ENCODE assay signal across 16 cellular contexts in genomic region chr3:4853749-4854140, GRCh38.
DNase-seq lines count a peak whose midpoint lies in the region; ATAC-seq and TF ChIP-seq lines count a peak whose summit lies in the region.
"Had no signal": no experiment of that assay in that cellular context is flagged by ENCODE, and none has a peak within 500 bp of the region (broad histone marks: within the 10 kb centered on the region; RNA-seq: fewer than 3 reads in every experiment).

No MANE protein-coding gene starts in this region.

- H3K27me3 Mint-ChIP-seq in activated naive CD4-positive, alpha-beta T cell treated with anti-CD3 and anti-CD28 coated beads, Interleukin-2, amount 10 ng/mL, durations not matched to agents 7 days and 5 days, result no peaks in the 10 kb centered on the region
- no peaks in the 10 kb centered on the region for H3K27me3 Mint-ChIP-seq in activated T-helper 17 cell treated with anti-CD3 and anti-CD28 coated beads, Interleukin-2, amount 50 U/mL, for 72 hours
- H3K27me3 Mint-ChIP-seq: memory B cell had no signal

- H3K4me1 ChIP-seq in mesodermal cell (ENCODE audit: control insufficient read depth, insufficient read depth, low read length, poor library complexity, severe bottlenecking), result peaks cover 31% of the 10 kb centered on the region
- H3K4me1 ChIP-seq in uterus, result peaks cover 0 to 5% of the 10 kb centered on the region in 2 donors

- peaks cover 6% of the 10 kb centered on the region for H3K9me3 ChIP-seq in mesodermal cell (ENCODE audit: control insufficient read depth, low read length)
- H3K9me3 ChIP-seq in uterus, result no peaks in the 10 kb centered on the region
- H3K9me3 ChIP-seq: Peyer's patch had no signal

- TF ChIP-seq POLR2A in uterus (IDR thresholded peaks at IDR 0.05) (no peak), GM18505 (IDR thresholded peaks at IDR 0.05; ENCODE audit: borderline replicate concordance, extremely low read depth, insufficient read depth, insufficient read length) (no peak)

- DNase-seq in activated naive CD4-positive, alpha-beta T cell treated with anti-CD3 and anti-CD28 coated beads, Interleukin-2, amount 10 ng/mL, durations not matched to agents 7 days and 5 days, result no peak
- no peak for DNase-seq in activated naive CD4-positive, alpha-beta T cell (lab: John Stamatoyannopoulos, UW)
- DNase-seq in uterus (no peak), left cardiac atrium (no peak)
- DNase-seq: anterior cingulate cortex; head of caudate nucleus; occipital lobe; Peyer's patch; stimulated activated CD4-positive, alpha-beta T cell treated with anti-CD3 and anti-CD28 coated beads, Interleukin-4, amount 100 ng/mL, for 24 hours; SW 1271 had no signal

- no peak for ATAC-seq in activated T-helper 17 cell treated with anti-CD3 and anti-CD28 coated beads, Interleukin-2, amount 50 U/mL, for 72 hours (replicated peaks)
- no peak for ATAC-seq in GM18907 (IDR thresholded peaks at IDR 0.05; ENCODE audit: unreplicated experiment)
- ATAC-seq in GM18505 (IDR thresholded peaks at IDR 0.05; ENCODE audit: unreplicated experiment), result no peak
- ATAC-seq in left cardiac atrium, result no peak

- H3K4me3 ChIP-seq in mesodermal cell (ENCODE audit: extremely low read depth, insufficient read depth, low read length, poor library complexity, severe bottlenecking) (no peak overlapping the region), uterus (no peak overlapping the region)
- H3K4me3 ChIP-seq: coronary artery, Peyer's patch had no signal

- no peak for TF ChIP-seq CTCF in uterus (IDR thresholded peaks at IDR 0.05)

- peaks cover 11% of the 10 kb centered on the region for H3K9me3 Mint-ChIP-seq in activated naive CD4-positive, alpha-beta T cell treated with anti-CD3 and anti-CD28 coated beads, Interleukin-2, amount 10 ng/mL, durations not matched to agents 7 days and 5 days
- H3K9me3 Mint-ChIP-seq in activated T-helper 17 cell treated with anti-CD3 and anti-CD28 coated beads, Interleukin-2, amount 50 U/mL, for 72 hours, result no peaks in the 10 kb centered on the region
- H3K9me3 Mint-ChIP-seq: memory B cell had no signal

- H3K36me3 Mint-ChIP-seq in activated naive CD4-positive, alpha-beta T cell treated with anti-CD3 and anti-CD28 coated beads, Interleukin-2, amount 10 ng/mL, durations not matched to agents 7 days and 5 days, result peaks cover 53% of the 10 kb centered on the region
- peaks cover 19% of the 10 kb centered on the region for H3K36me3 Mint-ChIP-seq in activated T-helper 17 cell treated with anti-CD3 and anti-CD28 coated beads, Interleukin-2, amount 50 U/mL, for 72 hours (ENCODE audit: low read depth)

- CTCF ChIA-PET in activated naive CD4-positive, alpha-beta T cell treated with anti-CD3 and anti-CD28 coated beads, Interleukin-2, amount 10 ng/mL, durations not matched to agents 7 days and 5 days (lab: Charles Lee), result interaction anchor here (2.4 to 4.3 kb wide), 2 partner anchors 123 to 142 kb away, joined by 7 to 28 read pairs; no protein-coding TSS in a partner anchor

- no peaks in the 10 kb centered on the region for H3K27me3 ChIP-seq in uterus
- H3K27me3 ChIP-seq: Peyer's patch had no signal

- intact Hi-C loops in uterus (cut with DNase I; ENCODE audit: low total_unique reads), result no loop called here
- intact Hi-C loops in left cardiac atrium (cut with DNase I), result no loop called here

- H3K4me3 Mint-ChIP-seq in activated naive CD4-positive, alpha-beta T cell treated with anti-CD3 and anti-CD28 coated beads, Interleukin-2, amount 10 ng/mL, durations not matched to agents 7 days and 5 days, result no peak overlapping the region
- H3K4me3 Mint-ChIP-seq in activated T-helper 17 cell treated with anti-CD3 and anti-CD28 coated beads, Interleukin-2, amount 50 U/mL, for 72 hours, result peak overlapping the region; percentile 55
- H3K4me3 Mint-ChIP-seq: memory B cell had no signal

- peaks cover 76% of the 10 kb centered on the region for H3K4me1 Mint-ChIP-seq in activated naive CD4-positive, alpha-beta T cell treated with anti-CD3 and anti-CD28 coated beads, Interleukin-2, amount 10 ng/mL, durations not matched to agents 7 days and 5 days
- H3K4me1 Mint-ChIP-seq in activated T-helper 17 cell treated with anti-CD3 and anti-CD28 coated beads, Interleukin-2, amount 50 U/mL, for 72 hours, result peaks cover 59% of the 10 kb centered on the region

- H3K36me3 ChIP-seq in mesodermal cell (ENCODE audit: control insufficient read depth, insufficient read depth, low read length) (no peaks in the 10 kb centered on the region), uterus (no peaks in the 10 kb centered on the region)
- H3K36me3 ChIP-seq: Peyer's patch had no signal

- H3K27ac Mint-ChIP-seq in activated naive CD4-positive, alpha-beta T cell treated with anti-CD3 and anti-CD28 coated beads, Interleukin-2, amount 10 ng/mL, durations not matched to agents 7 days and 5 days, result peak overlapping the region; percentile 22
- H3K27ac Mint-ChIP-seq in activated T-helper 17 cell treated with anti-CD3 and anti-CD28 coated beads, Interleukin-2, amount 50 U/mL, for 72 hours, result peak overlapping the region; percentile 85
- H3K27ac Mint-ChIP-seq: memory B cell had no signal

- peak overlapping the region; percentile 96 for H3K27ac ChIP-seq in mesodermal cell (ENCODE audit: low read depth, low read length, severe bottlenecking)
- peak overlapping the region; percentile 12 to 29 for H3K27ac ChIP-seq in uterus
